Comparison of ENCODE assay signal across 23 cellular contexts in the genomic region with DNA sequence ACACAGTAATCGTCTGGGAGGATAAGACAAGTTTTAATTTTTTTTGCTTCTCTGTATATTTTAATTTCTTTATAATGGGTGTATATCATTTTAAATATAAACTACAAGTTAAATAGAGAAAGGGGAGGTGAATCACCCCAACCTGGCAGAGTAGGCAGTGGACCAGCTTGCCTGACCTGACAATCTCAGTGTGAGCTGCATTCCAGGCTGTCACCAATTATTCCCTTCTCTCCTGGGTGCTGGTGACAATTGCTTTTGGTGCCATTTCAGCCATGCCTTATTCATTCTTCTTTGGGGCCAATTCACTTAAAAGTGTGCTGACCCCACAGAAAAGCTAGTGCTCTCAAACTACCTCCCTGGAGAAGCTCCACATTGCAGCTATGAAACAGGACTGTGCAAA.
"Had no signal": no experiment of that assay in that cellular context is flagged by ENCODE, and none has a peak within 500 bp of the region (broad histone marks: within the 10 kb centered on the region; RNA-seq: fewer than 3 reads in every experiment).

No MANE protein-coding gene starts in this region.

- H3K9me3 ChIP-seq: esophagus squamous epithelium, gastroesophageal sphincter, neutrophil, psoas muscle, spleen, stomach, thoracic aorta, transverse colon had no signal

- H3K27me3 ChIP-seq: esophagus squamous epithelium, gastroesophageal sphincter, neutrophil, spleen, stomach, transverse colon had no signal

- H3K4me3 ChIP-seq: esophagus squamous epithelium, gastroesophageal sphincter, lung, psoas muscle, spleen, stomach, thoracic aorta, transverse colon had no signal

- ATAC-seq: effector memory CD8-positive, alpha-beta T cell; gastroesophageal sphincter; left cardiac atrium; left ventricle myocardium superior; psoas muscle; sciatic nerve had no signal

- H3K36me3 ChIP-seq: esophagus squamous epithelium, gastroesophageal sphincter, neutrophil, spleen, stomach, thoracic aorta, transverse colon had no signal

- H3K4me1 ChIP-seq: gastroesophageal sphincter, psoas muscle, spleen, stomach, transverse colon had no signal

- H3K27ac ChIP-seq: esophagus squamous epithelium, gastroesophageal sphincter, neutrophil, psoas muscle, spleen, stomach, thoracic aorta, transverse colon had no signal

- H3K27ac Mint-ChIP-seq: dendritic cell treated with granulocyte-macrophage colony-stimulating factor and Interleukin-4, amounts not matched to agents 40 ng/mL and 50 ng/mL, for 4 days had no signal

- H3K4me3 Mint-ChIP-seq: dendritic cell treated with granulocyte-macrophage colony-stimulating factor and Interleukin-4, amounts not matched to agents 40 ng/mL and 50 ng/mL, for 4 days; naive B cell; nephron had no signal

- H3K9me3 Mint-ChIP-seq: dendritic cell treated with granulocyte-macrophage colony-stimulating factor and Interleukin-4, amounts not matched to agents 40 ng/mL and 50 ng/mL, for 4 days; naive B cell had no signal

- DNase-seq: effector memory CD8-positive, alpha-beta T cell; esophagus squamous epithelium; foreskin fibroblast; kidney; left cardiac atrium; left ventricle myocardium superior; mesenchymal stem cell; naive B cell; psoas muscle; spleen; stimulated activated CD4-positive, alpha-beta T cell treated with anti-CD3 and anti-CD28 coated beads, Interleukin-15, amount 100 ng/mL, for 24 hours; stimulated activated CD4-positive, alpha-beta T cell treated with anti-CD3 and anti-CD28 coated beads, Interleukin-1b, Interleukin-23, amount 100 ng/mL, for 48 hours; stimulated activated CD4-positive, alpha-beta T cell treated with anti-CD3 and anti-CD28 coated beads, Interleukin-4, amount 100 ng/mL, for 24 hours; stimulated activated naive CD4-positive, alpha-beta T cell; stomach; transverse colon had no signal

- H3K27me3 Mint-ChIP-seq: dendritic cell treated with granulocyte-macrophage colony-stimulating factor and Interleukin-4, amounts not matched to agents 40 ng/mL and 50 ng/mL, for 4 days; effector memory CD8-positive, alpha-beta T cell; naive B cell had no signal
